In genomic region chr1:156623946-156624813, GRCh38 we compare ENCODE assay signal across 1 cellular context.
TF ChIP-seq lines count a peak whose summit lies in the region.

No MANE protein-coding gene starts in this region.

TF ChIP-seq in HepG2, 621 proteins besides CTCF, POLR2A, EP300 and RAD21 (continued from another document):
- TF ChIP-seq RBFOX2 (IDR thresholded peaks at IDR 0.05; ENCODE audit: low read depth, low read length) (no peak), ZFP36L1 (CRISPR knock-in tag; IDR thresholded peaks at IDR 0.05) (no peak), PRPF4 (IDR thresholded peaks at IDR 0.05; ENCODE audit: low read depth, low read length, poor library complexity, severe bottlenecking) (no peak), ZNF776 (CRISPR knock-in tag; IDR thresholded peaks at IDR 0.05) (no peak), ZNF451 (CRISPR knock-in tag; IDR thresholded peaks at IDR 0.05) (peak; percentile 18; the same call in 1 of the 2 replicates), ZFP62 (CRISPR knock-in tag; IDR thresholded peaks at IDR 0.05) (no peak), IRF9 (CRISPR knock-in tag; IDR thresholded peaks at IDR 0.05; ENCODE audit: borderline replicate concordance) (0 out of 2 replicates have a peak, but pooled peaks have one; percentile 56), CAMTA2 (CRISPR knock-in tag; IDR thresholded peaks at IDR 0.05; ENCODE audit: borderline replicate concordance) (no peak), ZNF563 (CRISPR knock-in tag; IDR thresholded peaks at IDR 0.05) (peak; percentile 38; the same call in 1 of the 2 replicates), ZNF792 (CRISPR knock-in tag; IDR thresholded peaks at IDR 0.05) (no peak), ZNF501 (CRISPR knock-in tag; IDR thresholded peaks at IDR 0.05) (peak; percentile 27; the same call in 1 of the 2 replicates), AHDC1 (CRISPR knock-in tag; IDR thresholded peaks at IDR 0.05; ENCODE audit: borderline replicate concordance) (no peak), ZNF674 (CRISPR knock-in tag; IDR thresholded peaks at IDR 0.05; ENCODE audit: low read depth) (no peak), ZSCAN20 (CRISPR knock-in tag; IDR thresholded peaks at IDR 0.05; ENCODE audit: borderline replicate concordance) (no peak), ZNF160 (CRISPR knock-in tag; IDR thresholded peaks at IDR 0.05) (no peak), KLF6 (CRISPR knock-in tag; IDR thresholded peaks at IDR 0.05) (0 out of 2 replicates have a peak, but pooled peaks have one; percentile 12), ZNF10 (CRISPR knock-in tag; IDR thresholded peaks at IDR 0.05; ENCODE audit: borderline replicate concordance, low read depth) (no peak), BRD4 (CRISPR knock-in tag; IDR thresholded peaks at IDR 0.05) (0 out of 2 replicates have a peak, but pooled peaks have one; percentile 8), MXD4 (CRISPR knock-in tag; IDR thresholded peaks at IDR 0.05) (no peak), SALL1 (CRISPR knock-in tag; IDR thresholded peaks at IDR 0.05) (0 out of 2 replicates have a peak, but pooled peaks have one; percentile 3), ZNF687 (CRISPR knock-in tag; IDR thresholded peaks at IDR 0.05) (peak; percentile 74), CBX2 (IDR thresholded peaks at IDR 0.05; ENCODE audit: low read depth, low read length) (no peak), CBX2 (CRISPR knock-in tag; IDR thresholded peaks at IDR 0.05; ENCODE audit: low read depth) (0 out of 2 replicates have a peak, but pooled peaks have one; percentile 1), ZNF691 (CRISPR knock-in tag; IDR thresholded peaks at IDR 0.05; ENCODE audit: borderline replicate concordance, low read depth) (no peak), TCF7 (IDR thresholded peaks at IDR 0.05; ENCODE audit: low read depth) (no peak), TFDP1 (CRISPR knock-in tag; IDR thresholded peaks at IDR 0.05; ENCODE audit: borderline replicate concordance) (peak; percentile 49; the same call in 1 of the 2 replicates), TARDBP (CRISPR knock-in tag; IDR thresholded peaks at IDR 0.05) (no peak), AGO1 (IDR thresholded peaks at IDR 0.05; ENCODE audit: low read depth, low read length, poor library complexity, severe bottlenecking) (no peak), SNAPC5 (CRISPR knock-in tag; IDR thresholded peaks at IDR 0.05; ENCODE audit: borderline replicate concordance) (no peak)
TF ChIP-seq in HepG2: peak in this region for 46.
